In genomic region chr9:37025381-37026084, GRCh38 we compare ENCODE assay signal across 9 cellular contexts. TPM values are rescaled to one million over a fixed set of nuclear protein-coding genes. Genes with fewer than 3 reads are reported as not detected.
DNase-seq lines count a peak whose midpoint lies in the region; ATAC-seq, FAIRE-seq and TF ChIP-seq lines count a peak whose summit lies in the region.
"Had no signal": no experiment of that assay in that cellular context is flagged by ENCODE, and none has a peak within 500 bp of the region (broad histone marks: within the 10 kb centered on the region; RNA-seq: fewer than 3 reads in every experiment).

No MANE protein-coding gene starts in this region.

- H3K4me1 Mint-ChIP-seq in activated CD4-positive, alpha-beta memory T cell treated with anti-CD3 and anti-CD28 coated beads, Interleukin-2, amount 10 ng/mL, durations not matched to agents 7 days and 5 days = peaks cover 37% of the 10 kb centered on the region
- H3K4me1 Mint-ChIP-seq in memory B cell = peaks cover 49% of the 10 kb centered on the region

- peaks cover 3% of the 10 kb centered on the region for H3K36me3 Mint-ChIP-seq in activated CD4-positive, alpha-beta memory T cell treated with anti-CD3 and anti-CD28 coated beads, Interleukin-2, amount 10 ng/mL, durations not matched to agents 7 days and 5 days (ENCODE audit: low read depth)
- peaks cover 13% of the 10 kb centered on the region for H3K36me3 Mint-ChIP-seq in memory B cell

- H3K36me3 ChIP-seq in adrenal gland (replicated peaks in 1 of 2) (no peaks in the 10 kb centered on the region), thyroid gland (no peaks in the 10 kb centered on the region)

- H3K27ac ChIP-seq in adrenal gland (no peak overlapping the region), thyroid gland (no peak overlapping the region)

- DNase-seq in AG04449 (ENCODE audit: low read depth, low spot score) = no peak
- no peak for DNase-seq in GM12891 (ENCODE audit: insufficient read length, low spot score)
- no peak for DNase-seq in activated CD4-positive, alpha-beta memory T cell treated with anti-CD3 and anti-CD28 coated beads, Interleukin-2, amount 10 ng/mL, durations not matched to agents 7 days and 5 days
- no peak for DNase-seq in memory B cell (ENCODE audit: low spot score in 2 of 2)
- no peak for DNase-seq in adrenal gland
- DNase-seq in thyroid gland = no peak
- DNase-seq in H4 (ENCODE audit: low spot score) = no peak
- DNase-seq in HuH-7.5 (ENCODE audit: low spot score) = no peak

- CTCF ChIA-PET in AG04449 (lab: Yijun Ruan, JAX) = interaction anchor here (0.7 kb wide), 1 partner anchor 386 kb away, joined by 3 read pairs; no protein-coding TSS in a partner anchor
- CTCF ChIA-PET in activated CD4-positive, alpha-beta memory T cell treated with anti-CD3 and anti-CD28 coated beads, Interleukin-2, amount 10 ng/mL, durations not matched to agents 7 days and 5 days (lab: Charles Lee) = interaction anchor here (1.0 to 1.3 kb wide), 4 partner anchors 10 to 159 kb away, joined by 3 to 5 read pairs (median 4); no protein-coding TSS in a partner anchor

- TF ChIP-seq POLR2A in GM12891 (IDR thresholded peaks at IDR 0.05; ENCODE audit: low read depth, low read length) = no peak
- no peak for TF ChIP-seq POLR2A in adrenal gland (IDR thresholded peaks at IDR 0.05)
- TF ChIP-seq POLR2A in thyroid gland (IDR thresholded peaks at IDR 0.05) = no peak

- POLR2A ChIA-PET in AG04449 (lab: Yijun Ruan, JAX) = no interaction called here
- POLR2A ChIA-PET in activated CD4-positive, alpha-beta memory T cell treated with anti-CD3 and anti-CD28 coated beads, Interleukin-2, amount 10 ng/mL, durations not matched to agents 7 days and 5 days (lab: Charles Lee) = interaction anchor here (1.3 kb wide), 1 partner anchor 12 kb away, joined by 9 read pairs; no protein-coding TSS in a partner anchor

- H3K9me3 ChIP-seq in adrenal gland (replicated peaks in 1 of 3) = no peaks in the 10 kb centered on the region
- no peaks in the 10 kb centered on the region for H3K9me3 ChIP-seq in thyroid gland

- peaks cover 95% of the 10 kb centered on the region for H3K27me3 Mint-ChIP-seq in activated CD4-positive, alpha-beta memory T cell treated with anti-CD3 and anti-CD28 coated beads, Interleukin-2, amount 10 ng/mL, durations not matched to agents 7 days and 5 days
- no peaks in the 10 kb centered on the region for H3K27me3 Mint-ChIP-seq in memory B cell

- peak overlapping the region; percentile 58 for H3K4me3 Mint-ChIP-seq in activated CD4-positive, alpha-beta memory T cell treated with anti-CD3 and anti-CD28 coated beads, Interleukin-2, amount 10 ng/mL, durations not matched to agents 7 days and 5 days
- H3K4me3 Mint-ChIP-seq in memory B cell = peak overlapping the region; percentile 97

- peaks cover 13 to 38% of the 10 kb centered on the region in 2 donors for H3K4me1 ChIP-seq in adrenal gland (replicated peaks in 1 of 2)
- peaks cover 22 to 41% of the 10 kb centered on the region in 2 donors for H3K4me1 ChIP-seq in thyroid gland

- ATAC-seq in memory B cell (ENCODE audit: low read depth) = no peak

- H3K4me3 ChIP-seq in AG04449 (ENCODE audit: low read depth, low read length) = peak overlapping the region; percentile 23
- peak overlapping the region in 1 of 4 donors; percentile 38 for H3K4me3 ChIP-seq in adrenal gland
- H3K4me3 ChIP-seq in thyroid gland (replicated peaks in 1 of 3) = peak overlapping the region in 1 of 3 donors; percentile 11

- intact Hi-C loops in adrenal gland (cut with DNase I) = no loop called here
- intact Hi-C loops in thyroid gland (cut with DNase I) = no loop called here

- peak; percentile 82 for FAIRE-seq in GM12891 (lab: Jason Lieb, UNC)

- TF ChIP-seq CTCF in AG04449 (IDR thresholded peaks at IDR 0.05; ENCODE audit: insufficient read depth, low read length, missing control alignments) (no peak), adrenal gland (IDR thresholded peaks at IDR 0.05) (no peak), thyroid gland (IDR thresholded peaks at IDR 0.05) (no peak)

- peaks cover 92% of the 10 kb centered on the region for H3K27me3 ChIP-seq in adrenal gland
- peaks cover 62% of the 10 kb centered on the region for H3K27me3 ChIP-seq in thyroid gland

- no peak overlapping the region for H3K27ac Mint-ChIP-seq in activated CD4-positive, alpha-beta memory T cell treated with anti-CD3 and anti-CD28 coated beads, Interleukin-2, amount 10 ng/mL, durations not matched to agents 7 days and 5 days
- peak overlapping the region; percentile 4 for H3K27ac Mint-ChIP-seq in memory B cell

- WGBS in adrenal gland, 4 donors = 2 to 6% (median 4%) methylated on average over 20 to 34 of the region's 34 CpGs
- 1 to 2% methylated on average over 23 to 34 of the region's 34 CpGs for WGBS in thyroid gland, 2 donors

- no peaks in the 10 kb centered on the region for H3K9me3 Mint-ChIP-seq in activated CD4-positive, alpha-beta memory T cell treated with anti-CD3 and anti-CD28 coated beads, Interleukin-2, amount 10 ng/mL, durations not matched to agents 7 days and 5 days
- no peaks in the 10 kb centered on the region for H3K9me3 Mint-ChIP-seq in memory B cell

TF ChIP-seq in GM12891, 5 proteins besides CTCF, POLR2A, EP300 and RAD21:
- TF ChIP-seq TAF1 (IDR thresholded peaks at IDR 0.05; ENCODE audit: low read depth, low read length) = no peak
- peak; percentile 77 for TF ChIP-seq SPI1 (IDR thresholded peaks at IDR 0.05; ENCODE audit: low read depth, low read length)

RNA-seq across cellular contexts. Expression of gene PAX5, which starts 8.5 kb away (rescaled TPM):
- 43.1 TPM for polyA plus RNA-seq in GM12891 (2012; ENCODE audit: low read depth, missing spikeins)
- under 1 TPM; 0.05 to 0.15 TPM for total RNA-seq in activated CD4-positive, alpha-beta memory T cell treated with anti-CD3 and anti-CD28 coated beads, Interleukin-2, amount 10 ng/mL, durations not matched to agents 7 days and 5 days
- total RNA-seq in adrenal gland (under 1 TPM in 3 of 8 donors, not detected in 5; 0.10 to 0.22 (median 0.19) TPM), thyroid gland (under 1 TPM in 1 of 4 donors, not detected in 3; 0.68 TPM)
- under 1 TPM in 2 of 3 donors, not detected in 1; under 0.01 to 0.07 TPM for polyA plus RNA-seq in adrenal gland
- total RNA-seq in H4 (2014; rRNA removed; shearing (Covaris generic)) = not detected in 2 replicates
- total RNA-seq: kidney epithelial cell had no signal
